ENCODE assay signal across 7 cellular contexts in the genomic region with DNA sequence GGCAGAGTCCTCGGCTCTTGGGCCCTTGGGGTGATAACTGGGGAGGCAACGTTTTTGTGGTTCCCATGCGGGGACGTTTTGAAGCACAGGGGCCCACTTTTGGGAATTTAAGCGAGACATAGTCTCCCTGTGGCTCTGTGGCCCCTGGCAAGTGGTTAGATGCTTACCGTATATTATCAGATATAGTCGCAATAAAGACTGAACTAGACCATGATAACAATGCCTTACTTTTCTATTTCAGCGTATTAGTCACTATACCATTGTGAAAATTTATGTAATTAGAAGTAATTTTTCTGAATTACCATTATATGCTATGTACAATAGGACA. TPM values are rescaled to one million over a fixed set of nuclear protein-coding genes. Genes with fewer than 3 reads are reported as not detected.
DNase-seq lines count a peak whose midpoint lies in the region; ATAC-seq and TF ChIP-seq lines count a peak whose summit lies in the region.

No MANE protein-coding gene starts in this region.

- no peaks in the 10 kb centered on the region for H3K9me3 Mint-ChIP-seq in stimulated activated effector memory CD8-positive, alpha-beta T cell treated with anti-CD3 and anti-CD28 coated beads, Interleukin-12 subunit alpha, Interleukin-12 subunit beta, amount 100 ng/mL, for 72 hours

- peak overlapping the region; percentile 92 for H3K27ac Mint-ChIP-seq in stimulated activated effector memory CD8-positive, alpha-beta T cell treated with anti-CD3 and anti-CD28 coated beads, Interleukin-12 subunit alpha, Interleukin-12 subunit beta, amount 100 ng/mL, for 72 hours

- peak overlapping the region; percentile 77 for H3K4me3 Mint-ChIP-seq in stimulated activated effector memory CD8-positive, alpha-beta T cell treated with anti-CD3 and anti-CD28 coated beads, Interleukin-12 subunit alpha, Interleukin-12 subunit beta, amount 100 ng/mL, for 72 hours

- ATAC-seq in GM21390 (IDR thresholded peaks at IDR 0.05; ENCODE audit: unreplicated experiment) = peak; percentile 9
- peak; percentile 4 for ATAC-seq in stimulated activated effector memory CD8-positive, alpha-beta T cell treated with anti-CD3 and anti-CD28 coated beads, Interleukin-12 subunit alpha, Interleukin-12 subunit beta, amount 100 ng/mL, for 72 hours

- H3K4me1 ChIP-seq in SJCRH30 = 0 out of 2 replicates have a peak, but pooled peaks cover 3% of the 10 kb centered on the region

- no peak overlapping the region; the same call in 1 of the 2 replicates for H3K27ac ChIP-seq in SJCRH30

- no peak for TF ChIP-seq CTCF in foreskin fibroblast (IDR thresholded peaks at IDR 0.05; ENCODE audit: low read depth, low read length)

- DNase-seq in SJCRH30 (no peak), foreskin fibroblast (no peak), SIG-M5 treated with dmso at 0.1 percent for 504 hours (lab: John Stamatoyannopoulos, UW; ENCODE audit: unreplicated experiment) (no peak), NCI-H1048 (lab: John Stamatoyannopoulos, UW) (no peak), islet precursor cell (no peak)
- no peak for DNase-seq in stimulated activated effector memory CD8-positive, alpha-beta T cell treated with anti-CD3 and anti-CD28 coated beads, Interleukin-12 subunit alpha, Interleukin-12 subunit beta, amount 100 ng/mL, for 72 hours (ENCODE audit: low spot score in 2 of 2)

- peaks cover 19% of the 10 kb centered on the region for H3K4me1 Mint-ChIP-seq in stimulated activated effector memory CD8-positive, alpha-beta T cell treated with anti-CD3 and anti-CD28 coated beads, Interleukin-12 subunit alpha, Interleukin-12 subunit beta, amount 100 ng/mL, for 72 hours

- H3K9me3 ChIP-seq in SJCRH30 (replicated peaks) = no peaks in the 10 kb centered on the region

- H3K27me3 ChIP-seq in SJCRH30 = no peaks in the 10 kb centered on the region

- H3K4me3 ChIP-seq in SJCRH30 = peak overlapping the region; percentile 92
- H3K4me3 ChIP-seq in foreskin fibroblast (ENCODE audit: low read depth in 1 of 2, low read length in 2 of 2) = peak overlapping the region; percentile 55 to 83

- H3K36me3 Mint-ChIP-seq in stimulated activated effector memory CD8-positive, alpha-beta T cell treated with anti-CD3 and anti-CD28 coated beads, Interleukin-12 subunit alpha, Interleukin-12 subunit beta, amount 100 ng/mL, for 72 hours = no peaks in the 10 kb centered on the region

- H3K36me3 ChIP-seq in SJCRH30 = no peaks in the 10 kb centered on the region

RNA-seq across cellular contexts. Expression of gene RCAN1, which starts 0.5 kb away (rescaled TPM):
- 23.6 and 28.3 TPM in 2 replicates for total RNA-seq in SJCRH30 (2014; rRNA removed; shearing (Covaris generic))

RNA-seq across cellular contexts. Expression of gene CLIC6, which starts 53.3 kb away (rescaled TPM):
- 0.03 TPM in 1 of 2 replicates, not detected in the other for total RNA-seq in SJCRH30 (2014; rRNA removed; shearing (Covaris generic))
